Comparison of ENCODE assay signal across 11 cellular contexts in the genomic region with DNA sequence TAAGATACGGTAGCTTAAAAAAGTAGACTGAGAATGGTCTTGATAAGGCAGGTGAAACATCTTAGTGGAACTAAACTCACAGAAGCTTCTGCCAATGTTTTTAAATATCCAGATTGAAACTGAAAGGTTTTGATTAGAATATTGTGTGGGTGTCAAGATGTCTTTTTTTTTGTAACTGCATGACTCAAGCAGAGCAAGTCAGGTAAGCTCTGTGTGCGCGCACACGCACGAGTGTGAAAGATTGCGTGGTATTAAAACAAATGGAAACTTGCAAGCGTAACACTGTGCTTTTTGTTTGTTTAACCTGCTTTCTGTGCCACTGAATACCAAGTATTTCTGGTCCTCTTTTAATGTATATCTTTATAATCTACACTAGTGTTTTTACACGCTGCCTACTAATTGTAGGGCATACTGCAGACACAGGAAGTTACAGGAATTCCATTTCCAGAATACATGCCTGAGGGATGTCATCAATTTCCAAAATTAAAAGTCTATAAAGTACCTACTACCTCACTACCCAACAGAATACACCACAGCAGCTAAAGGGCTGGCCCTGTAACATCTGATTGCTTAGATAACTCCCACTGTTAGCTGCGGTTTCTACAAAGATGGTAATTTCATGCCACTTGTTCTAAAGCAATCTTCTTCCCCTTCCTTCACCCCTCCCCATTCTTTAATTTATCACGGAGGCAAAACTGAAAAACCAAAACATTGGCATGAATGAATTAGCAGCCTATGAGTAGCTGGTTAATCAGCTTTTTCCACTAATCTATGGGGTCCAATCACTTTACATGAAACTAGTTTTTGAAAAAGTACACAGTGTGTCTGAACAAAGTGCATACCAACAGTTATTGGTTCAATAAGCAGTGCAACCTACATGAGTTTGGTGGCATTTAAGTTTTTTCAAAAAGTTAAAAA.
DNase-seq lines count a peak whose midpoint lies in the region; ATAC-seq and TF ChIP-seq lines count a peak whose summit lies in the region.
"Had no signal": no experiment of that assay in that cellular context is flagged by ENCODE, and none has a peak within 500 bp of the region (broad histone marks: within the 10 kb centered on the region; RNA-seq: fewer than 3 reads in every experiment).

No MANE protein-coding gene starts in this region.

- peak; percentile 55 for ATAC-seq in HG02759 (IDR thresholded peaks at IDR 0.05; ENCODE audit: unreplicated experiment)
- ATAC-seq in naive thymus-derived CD4-positive, alpha-beta T cell = peak; percentile 82
- no peak for ATAC-seq in left lobe of liver
- no peak for ATAC-seq in GM19397 (IDR thresholded peaks at IDR 0.05; ENCODE audit: unreplicated experiment)
- no peak for ATAC-seq in GM18520 (IDR thresholded peaks at IDR 0.05; ENCODE audit: unreplicated experiment)

- CTCF ChIA-PET in naive thymus-derived CD4-positive, alpha-beta T cell (lab: Charles Lee) = interaction anchor here (0.6 to 1.1 kb wide), 2 partner anchors 72 to 107 kb away, joined by 3 to 4 read pairs; no protein-coding TSS in a partner anchor

- no peaks in the 10 kb centered on the region for H3K27me3 ChIP-seq in naive thymus-derived CD4-positive, alpha-beta T cell (ENCODE audit: control insufficient read depth in 2 of 2, insufficient read depth in 2 of 2, low read length in 2 of 2)

- peaks cover 3% of the 10 kb centered on the region for H3K9me3 Mint-ChIP-seq in activated CD4-positive, alpha-beta T cell treated with anti-CD3 and anti-CD28 coated beads, Interleukin-2, amount 10 ng/mL, durations not matched to agents 24 days and 14 days
- H3K9me3 Mint-ChIP-seq in naive thymus-derived CD4-positive, alpha-beta T cell = no peaks in the 10 kb centered on the region

- peaks cover 0 to 17% of the 10 kb centered on the region in 2 donors for H3K4me1 ChIP-seq in naive thymus-derived CD4-positive, alpha-beta T cell (ENCODE audit: control insufficient read depth in 2 of 2, insufficient read depth in 2 of 2, low read length in 2 of 2)

- intact Hi-C loops in activated CD4-positive, alpha-beta T cell treated with anti-CD3 and anti-CD28 coated beads, Interleukin-2, amount 10 ng/mL, durations not matched to agents 24 days and 14 days (cut with micrococcal nuclease) = loop anchor here (1.0 to 10.0 kb wide), 9 partner anchors 32 to 651 kb away; a partner anchor contains a TSS
- intact Hi-C loops in naive thymus-derived CD4-positive, alpha-beta T cell (cut with micrococcal nuclease) = loop anchor here (2.0 to 5.0 kb wide), 4 partner anchors 29 to 1463 kb away; a partner anchor contains a TSS

- peak; percentile 26 for DNase-seq in GM10266 (ENCODE audit: extremely low spot score)
- DNase-seq in activated CD4-positive, alpha-beta T cell treated with anti-CD3 and anti-CD28 coated beads, Interleukin-2, amount 10 ng/mL, durations not matched to agents 24 days and 14 days = peak; percentile 68
- peak in 7 of 9 donors; percentile 3 to 50 (median 26) for DNase-seq in naive thymus-derived CD4-positive, alpha-beta T cell
- DNase-seq in left lobe of liver (ENCODE audit: low spot score) = no peak
- no peak for DNase-seq in cortex of kidney (lab: John Stamatoyannopoulos, UW)
- DNase-seq: DMS153, H7, NCI-H187 had no signal

- H3K27me3 Mint-ChIP-seq in activated CD4-positive, alpha-beta T cell treated with anti-CD3 and anti-CD28 coated beads, Interleukin-2, amount 10 ng/mL, durations not matched to agents 24 days and 14 days = no peaks in the 10 kb centered on the region
- no peaks in the 10 kb centered on the region for H3K27me3 Mint-ChIP-seq in naive thymus-derived CD4-positive, alpha-beta T cell

- POLR2A ChIA-PET in naive thymus-derived CD4-positive, alpha-beta T cell (lab: Charles Lee) = interaction anchor here (0.6 to 1.2 kb wide), 5 partner anchors 11 to 1510 kb away, joined by 3 to 7 read pairs (median 4); no protein-coding TSS in a partner anchor

- H3K27ac Mint-ChIP-seq in activated CD4-positive, alpha-beta T cell treated with anti-CD3 and anti-CD28 coated beads, Interleukin-2, amount 10 ng/mL, durations not matched to agents 24 days and 14 days = peak overlapping the region; percentile 80
- peak overlapping the region in 8 of 9 donors; percentile 5 to 77 (median 28) for H3K27ac Mint-ChIP-seq in naive thymus-derived CD4-positive, alpha-beta T cell

- peak overlapping the region; percentile 33 for H3K27ac ChIP-seq in naive thymus-derived CD4-positive, alpha-beta T cell (ENCODE audit: low read depth, low read length)

- peaks cover 0 to 11% (median 0%) of the 10 kb centered on the region in 3 experiments for H3K36me3 ChIP-seq in naive thymus-derived CD4-positive, alpha-beta T cell (ENCODE audit: control insufficient read depth in 2 of 3, insufficient read depth in 3 of 3, low read length in 3 of 3)

- no peak overlapping the region for H3K4me3 ChIP-seq in naive thymus-derived CD4-positive, alpha-beta T cell (ENCODE audit: low read length)

- H3K9me3 ChIP-seq in naive thymus-derived CD4-positive, alpha-beta T cell (ENCODE audit: control insufficient read depth in 2 of 3, low read length in 3 of 3) = no peaks in the 10 kb centered on the region

- H3K4me3 Mint-ChIP-seq in activated CD4-positive, alpha-beta T cell treated with anti-CD3 and anti-CD28 coated beads, Interleukin-2, amount 10 ng/mL, durations not matched to agents 24 days and 14 days = peak overlapping the region; percentile 43
- peak overlapping the region in 8 of 10 donors; percentile 20 to 76 (median 44) for H3K4me3 Mint-ChIP-seq in naive thymus-derived CD4-positive, alpha-beta T cell

- no peak for TF ChIP-seq CTCF in GM10266 (IDR thresholded peaks at IDR 0.05; ENCODE audit: control insufficient read depth, insufficient read depth, low read depth, missing control alignments)

- H3K36me3 Mint-ChIP-seq in activated CD4-positive, alpha-beta T cell treated with anti-CD3 and anti-CD28 coated beads, Interleukin-2, amount 10 ng/mL, durations not matched to agents 24 days and 14 days (ENCODE audit: low read depth) = peaks cover 26% of the 10 kb centered on the region
- H3K36me3 Mint-ChIP-seq in naive thymus-derived CD4-positive, alpha-beta T cell = peaks cover 5 to 22% (median 10%) of the 10 kb centered on the region in 5 donors

- H3K4me1 Mint-ChIP-seq in activated CD4-positive, alpha-beta T cell treated with anti-CD3 and anti-CD28 coated beads, Interleukin-2, amount 10 ng/mL, durations not matched to agents 24 days and 14 days = peaks cover 47% of the 10 kb centered on the region
- H3K4me1 Mint-ChIP-seq in naive thymus-derived CD4-positive, alpha-beta T cell = peaks cover 10 to 85% (median 65%) of the 10 kb centered on the region in 7 donors

Comparison
In these comparisons a context has a peak if more than half of its experiments do, and no peak if none do; other contexts are left out.
1. DNase-seq: peak in GM10266 (single experiment), activated CD4-positive, alpha-beta T cell treated with anti-CD3 and anti-CD28 coated beads, Interleukin-2, amount 10 ng/mL, durations not matched to agents 24 days and 14 days (single experiment) and naive thymus-derived CD4-positive, alpha-beta T cell (7 of 9); none in left lobe of liver (single experiment) and cortex of kidney (single experiment).
2. ATAC-seq: peak in HG02759 (single experiment) and naive thymus-derived CD4-positive, alpha-beta T cell (single experiment); none in left lobe of liver (single experiment), GM19397 (single experiment) and GM18520 (single experiment).